In genomic region chr17:79126139-79126538, GRCh38 we compare ENCODE assay signal across 14 cellular contexts. TPM values are rescaled to one million over a fixed set of nuclear protein-coding genes. Genes with fewer than 3 reads are reported as not detected.
DNase-seq lines count a peak whose midpoint lies in the region; ATAC-seq and TF ChIP-seq lines count a peak whose summit lies in the region.
"Had no signal": no experiment of that assay in that cellular context is flagged by ENCODE, and none has a peak within 500 bp of the region (broad histone marks: within the 10 kb centered on the region; RNA-seq: fewer than 3 reads in every experiment).

No MANE protein-coding gene starts in this region.

- H3K27ac ChIP-seq in WERI-Rb-1 (no peak overlapping the region), left lung (no peak overlapping the region), mesenchymal stem cell (ENCODE audit: low read length, poor library complexity, severe bottlenecking) (no peak overlapping the region)
- H3K27ac ChIP-seq: ascending aorta, SJSA1 had no signal

- peak; percentile 74 for TF ChIP-seq CTCF in WERI-Rb-1 (IDR thresholded peaks at IDR 0.05; ENCODE audit: low read depth, low read length)
- TF ChIP-seq CTCF in left lung (IDR thresholded peaks at IDR 0.05): no peak

- H3K14ac ChIP-seq in mesenchymal stem cell (ENCODE audit: low read length in 2 of 2): no peak overlapping the region

- H2BK5ac ChIP-seq in mesenchymal stem cell (ENCODE audit: low read depth, low read length, poor library complexity, severe bottlenecking): no peak overlapping the region

- no peak overlapping the region for H3K4me2 ChIP-seq in mesenchymal stem cell (ENCODE audit: low read length, poor library complexity, severe bottlenecking)

- no peak overlapping the region for H3K9ac ChIP-seq in mesenchymal stem cell (ENCODE audit: low read length)

- H2AFZ ChIP-seq in mesenchymal stem cell (ENCODE audit: low read depth, low read length): no peak overlapping the region

- H2BK12ac ChIP-seq in mesenchymal stem cell (ENCODE audit: low read length in 2 of 2): no peak overlapping the region

- H3K27me3 ChIP-seq in H7 (ENCODE audit: control insufficient read depth, insufficient read depth, low read length) (no peaks in the 10 kb centered on the region), WERI-Rb-1 (ENCODE audit: insufficient read depth, low read depth, severe bottlenecking) (no peaks in the 10 kb centered on the region), left lung (peaks cover 5 to 75% of the 10 kb centered on the region in 2 donors), mesenchymal stem cell (ENCODE audit: control insufficient read depth in 1 of 2, insufficient read depth in 1 of 2, low read length in 2 of 2) (peaks cover 17 to 86% of the 10 kb centered on the region in 2 experiments)
- H3K27me3 ChIP-seq: ascending aorta had no signal

- 69% methylated on average over 12 of the region's 12 CpGs for WGBS in mesenchymal stem cell

- H4K91ac ChIP-seq in mesenchymal stem cell (ENCODE audit: low read length): no peak overlapping the region

- no peak overlapping the region for H4K8ac ChIP-seq in mesenchymal stem cell (ENCODE audit: low read length)

- H3K23ac ChIP-seq in mesenchymal stem cell (ENCODE audit: low read length in 2 of 2): no peak overlapping the region

- peaks cover 3% of the 10 kb centered on the region for H3K9me3 ChIP-seq in WERI-Rb-1 (ENCODE audit: severe bottlenecking)
- H3K9me3 ChIP-seq in left lung: no peaks in the 10 kb centered on the region
- H3K9me3 ChIP-seq in mesenchymal stem cell (ENCODE audit: control insufficient read depth, low read length): no peaks in the 10 kb centered on the region
- H3K9me3 ChIP-seq: ascending aorta, MG63 had no signal

- H2AK5ac ChIP-seq in mesenchymal stem cell (ENCODE audit: low read length, severe bottlenecking): no peak overlapping the region

- no peak overlapping the region for H2BK15ac ChIP-seq in mesenchymal stem cell (ENCODE audit: low read depth, poor library complexity, severe bottlenecking)

- intact Hi-C loops in left lung (cut with DNase I): no loop called here

- H3K18ac ChIP-seq in mesenchymal stem cell (ENCODE audit: low read depth in 1 of 2, low read length in 2 of 2): no peak overlapping the region

- H3K36me3 ChIP-seq in H7 (replicated peaks; ENCODE audit: control insufficient read depth, insufficient read depth, low read length): no peaks in the 10 kb centered on the region
- H3K36me3 ChIP-seq in WERI-Rb-1: peaks cover 11% of the 10 kb centered on the region
- no peaks in the 10 kb centered on the region for H3K36me3 ChIP-seq in left lung
- no peaks in the 10 kb centered on the region for H3K36me3 ChIP-seq in mesenchymal stem cell (ENCODE audit: control insufficient read depth in 1 of 2, insufficient read depth in 2 of 2, low read depth in 1 of 2, low read length in 2 of 2)
- H3K36me3 ChIP-seq: ascending aorta, MG63, SJSA1 had no signal

- H3K4ac ChIP-seq in mesenchymal stem cell (ENCODE audit: low read depth in 1 of 2, low read length in 2 of 2): no peak overlapping the region

- H3K4me3 ChIP-seq in H7 (ENCODE audit: insufficient read depth, low read depth, low read length): no peak overlapping the region
- H3K4me3 ChIP-seq in WERI-Rb-1 (ENCODE audit: low read depth, low read length): no peak overlapping the region
- no peak overlapping the region for H3K4me3 ChIP-seq in left lung
- no peak overlapping the region for H3K4me3 ChIP-seq in mesenchymal stem cell (ENCODE audit: insufficient read depth in 1 of 2, low read depth in 1 of 2, low read length in 2 of 2)
- H3K4me3 ChIP-seq: ascending aorta, MG63, SJSA1 had no signal

- H2BK120ac ChIP-seq in mesenchymal stem cell (ENCODE audit: low read depth, low read length): no peak overlapping the region

- peak; percentile 21 for DNase-seq in COR-L47 (lab: John Stamatoyannopoulos, UW)
- DNase-seq in H7: peak; percentile 92
- DNase-seq in WERI-Rb-1: peak; percentile 73
- DNase-seq in left lung: no peak
- no peak for DNase-seq in SHP77 treated with DMSO at 0.1 percent for 48 hours (lab: John Stamatoyannopoulos, UW)
- no peak for DNase-seq in mesenchymal stem cell
- DNase-seq in NCI-H524 treated with DMSO at 0.1 percent for 48 hours (lab: John Stamatoyannopoulos, UW): no peak
- DNase-seq: activated CD4-positive, alpha-beta T cell treated with anti-CD3 and anti-CD28 coated beads for 1 hour; DMS153; MG63; NCI-H446 had no signal

- ATAC-seq in left lung: peak; percentile 58
- ATAC-seq in HG02840 (IDR thresholded peaks at IDR 0.05; ENCODE audit: low FRiP score, unreplicated experiment): no peak

- H3K79me1 ChIP-seq in mesenchymal stem cell (replicated peaks; ENCODE audit: low read length, poor library complexity, severe bottlenecking): no peaks in the 10 kb centered on the region

- H3K4me1 ChIP-seq in left lung (no peaks in the 10 kb centered on the region), mesenchymal stem cell (ENCODE audit: control insufficient read depth, insufficient read depth, low read depth, low read length) (no peaks in the 10 kb centered on the region)
- H3K4me1 ChIP-seq: ascending aorta, SJSA1 had no signal

RNA-seq across cellular contexts. Expression of gene ENGASE, which starts 51.5 kb away (rescaled TPM):
- 13.3 and 21.3 TPM in 2 replicates for total RNA-seq in H7 (2014; rRNA removed; shearing (Covaris generic))
- total RNA-seq in left lung: 10 to 100 TPM; 46.9 to 50.2 TPM
- polyA plus RNA-seq in mesenchymal stem cell (2013, experiment 1 of 2): 6.9 TPM
- 5.8 TPM for polyA plus RNA-seq in mesenchymal stem cell (2013, experiment 2 of 2)

Comparison
In these comparisons a context has a peak if more than half of its experiments do, and no peak if none do; other contexts are left out.
1. DNase-seq: peak in COR-L47 (single experiment), H7 (single experiment) and WERI-Rb-1 (single experiment); none in left lung (0 of 2), SHP77 treated with DMSO at 0.1 percent for 48 hours (single experiment), mesenchymal stem cell (single experiment) and NCI-H524 treated with DMSO at 0.1 percent for 48 hours (single experiment).